8 cellular contexts compared by ENCODE assay signal in genomic region chr6:15245361-15246216, GRCh38. TPM values are rescaled to one million over a fixed set of nuclear protein-coding genes. Genes with fewer than 3 reads are reported as not detected.
DNase-seq lines count a peak whose midpoint lies in the region; ATAC-seq, FAIRE-seq and TF ChIP-seq lines count a peak whose summit lies in the region.

Gene JARID2 (plus strand): TSS chr6:15246069. CDS start chr6:15246540, 471 bp downstream.

- peaks cover 37% of the 10 kb centered on the region for H3K36me3 Mint-ChIP-seq in activated CD4-positive, alpha-beta T cell treated with anti-CD3 and anti-CD28 coated beads for 36 hours (ENCODE audit: low read depth)
- no peaks in the 10 kb centered on the region for H3K36me3 Mint-ChIP-seq in chondrocyte (ENCODE audit: low read depth)

- peak within 1 kb of the TSS; percentile 89 for H3K4me3 ChIP-seq in BE2C (ENCODE audit: low read depth, low read length)

- no peaks in the 10 kb centered on the region for H3K36me3 ChIP-seq in BE2C

- H3K27ac Mint-ChIP-seq in activated CD4-positive, alpha-beta T cell treated with anti-CD3 and anti-CD28 coated beads for 36 hours = peak within 1 kb of the TSS; percentile 99
- H3K27ac Mint-ChIP-seq in chondrocyte (ENCODE audit: unreplicated experiment) = peak within 1 kb of the TSS; percentile 99

- no peak for TF ChIP-seq CTCF in BE2C (IDR thresholded peaks at IDR 0.05; ENCODE audit: low read depth, low read length)
- no peak for TF ChIP-seq CTCF in chondrocyte (IDR thresholded peaks at IDR 0.05)

- no peaks in the 10 kb centered on the region for H3K27me3 Mint-ChIP-seq in activated CD4-positive, alpha-beta T cell treated with anti-CD3 and anti-CD28 coated beads for 36 hours
- H3K27me3 Mint-ChIP-seq in chondrocyte (ENCODE audit: low read depth) = no peaks in the 10 kb centered on the region

- H3K4me1 ChIP-seq in BE2C = no peaks in the 10 kb centered on the region

- peaks cover 22% of the 10 kb centered on the region for H3K4me1 Mint-ChIP-seq in activated CD4-positive, alpha-beta T cell treated with anti-CD3 and anti-CD28 coated beads for 36 hours
- H3K4me1 Mint-ChIP-seq in chondrocyte (ENCODE audit: low read depth) = peaks cover 26% of the 10 kb centered on the region

- POLR2A ChIA-PET in activated CD4-positive, alpha-beta T cell treated with anti-CD3 and anti-CD28 coated beads for 36 hours (lab: Charles Lee) = interaction anchor here (0.5 to 1.0 kb wide), 2 partner anchors 214 to 369 kb away, joined by 3 read pairs; no protein-coding TSS in a partner anchor

- peak; percentile 53 for ATAC-seq in HG03442 (IDR thresholded peaks at IDR 0.05; ENCODE audit: unreplicated experiment)
- ATAC-seq in activated CD4-positive, alpha-beta T cell treated with anti-CD3 and anti-CD28 coated beads for 36 hours = peak; percentile 60

- intact Hi-C loops in activated CD4-positive, alpha-beta T cell treated with anti-CD3 and anti-CD28 coated beads for 36 hours (cut with DNase I, micrococcal nuclease) = loop anchor here (1.0 to 10.0 kb wide), 21 partner anchors 61 to 1628 kb away; partner anchors contain the start of genes CD83 (in 1 of the 2), MYLIP (in 1 of the 2), NOL7 (in 1 of the 2) and RANBP9 (in 1 of the 2)

- no peaks in the 10 kb centered on the region for H3K27me3 ChIP-seq in BE2C

- DNase-seq in BE2C (peak; percentile 100), GM19239 (ENCODE audit: insufficient read length, low spot score) (peak; percentile 96), NCI-H524 (lab: John Stamatoyannopoulos, UW) (peak; percentile 96 to 98), chondrocyte (ENCODE audit: low spot score) (peak; percentile 98), kidney glomerular epithelial cell (lab: John Stamatoyannopoulos, UW) (peak; percentile 93)
- peak; percentile 99 for DNase-seq in activated CD4-positive, alpha-beta T cell treated with anti-CD3 and anti-CD28 coated beads for 36 hours
- DNase-seq in stimulated activated CD4-positive, alpha-beta T cell treated with anti-CD3 and anti-CD28 coated beads, Interleukin-15, amount 100 ng/mL, for 48 hours (ENCODE audit: low read depth in 2 of 2) = peak; percentile 96 to 98

- CTCF ChIA-PET in activated CD4-positive, alpha-beta T cell treated with anti-CD3 and anti-CD28 coated beads for 36 hours (lab: Charles Lee) = interaction anchor here (0.6 kb wide), 1 partner anchor 479 kb away, joined by 3 read pairs; no protein-coding TSS in a partner anchor

- peak; percentile 88 for FAIRE-seq in GM19239 (lab: Jason Lieb, UNC)

- H3K4me3 Mint-ChIP-seq in activated CD4-positive, alpha-beta T cell treated with anti-CD3 and anti-CD28 coated beads for 36 hours = peak within 1 kb of the TSS; percentile 92
- peak within 1 kb of the TSS; percentile 100 for H3K4me3 Mint-ChIP-seq in chondrocyte (ENCODE audit: unreplicated experiment)

- H3K9me3 ChIP-seq in BE2C = no peaks in the 10 kb centered on the region

- no peaks in the 10 kb centered on the region for H3K9me3 Mint-ChIP-seq in activated CD4-positive, alpha-beta T cell treated with anti-CD3 and anti-CD28 coated beads for 36 hours (ENCODE audit: low read depth)
- H3K9me3 Mint-ChIP-seq in chondrocyte (ENCODE audit: low read depth) = no peaks in the 10 kb centered on the region

RNA-seq across cellular contexts. Expression of gene JARID2, which starts in this region (rescaled TPM):
- 32.0 TPM for polyA plus RNA-seq in BE2C (2012; ENCODE audit: insufficient read depth, insufficient read length, low read depth)
- 10 to 100 TPM; 43.0 to 48.6 TPM for total RNA-seq in activated CD4-positive, alpha-beta T cell treated with anti-CD3 and anti-CD28 coated beads for 36 hours
- 7.7 to 10.2 TPM (median 9.9 TPM) in 3 replicates for total RNA-seq in chondrocyte

Comparison
In these comparisons a context has a peak if more than half of its experiments do, and no peak if none do; other contexts are left out.
1. Peak in every context shown above with its lines: DNase-seq, ATAC-seq and H3K4me3 ChIP-seq.